In genomic region chr11:79412761-79413160, GRCh38 we compare ENCODE assay signal across 16 cellular contexts. TPM values are rescaled to one million over a fixed set of nuclear protein-coding genes. Genes with fewer than 3 reads are reported as not detected.
DNase-seq lines count a peak whose midpoint lies in the region; ATAC-seq and TF ChIP-seq lines count a peak whose summit lies in the region.
"Had no signal": no experiment of that assay in that cellular context is flagged by ENCODE, and none has a peak within 500 bp of the region (broad histone marks: within the 10 kb centered on the region; RNA-seq: fewer than 3 reads in every experiment).

No MANE protein-coding gene starts in this region.

- BruUV-seq in MCF 10A (replicated peaks; lab: Mats Ljungman, UMichigan), result no TSS peak

- no peaks in the 10 kb centered on the region for H3K36me3 Mint-ChIP-seq in MCF 10A (ENCODE audit: insufficient read depth, unreplicated experiment)
- H3K36me3 Mint-ChIP-seq: immature natural killer cell had no signal

- H3K36me3 ChIP-seq in breast epithelium (no peaks in the 10 kb centered on the region), esophagus muscularis mucosa (no peaks in the 10 kb centered on the region)
- H3K36me3 ChIP-seq: pancreas had no signal

- H3K27me3 ChIP-seq in breast epithelium (no peaks in the 10 kb centered on the region), esophagus muscularis mucosa (no peaks in the 10 kb centered on the region)
- H3K27me3 ChIP-seq: pancreas had no signal

- H3K9me3 ChIP-seq in breast epithelium (peaks cover 0 to 14% of the 10 kb centered on the region in 2 donors), esophagus muscularis mucosa (no peaks in the 10 kb centered on the region)
- H3K9me3 ChIP-seq: pancreas had no signal

- 92% methylated on average over 1 of the region's 1 CpG for WGBS in esophagus muscularis mucosa

- TF ChIP-seq POLR2A in breast epithelium (IDR thresholded peaks at IDR 0.05) (no peak), esophagus muscularis mucosa (IDR thresholded peaks at IDR 0.05; ENCODE audit: low read depth) (no peak)

- H3K4me3 Mint-ChIP-seq in MCF 10A (ENCODE audit: unreplicated experiment), result no peak overlapping the region
- H3K4me3 Mint-ChIP-seq: activated T-cell treated with anti-CD3 and anti-CD28 coated beads, Interleukin-2, amount 50 U/mL, for 24 hours; dendritic cell treated with granulocyte-macrophage colony-stimulating factor and Interleukin-4, amounts not matched to agents 40 ng/mL and 50 ng/mL, for 4 days; immature natural killer cell had no signal

- ATAC-seq in HG03025 (IDR thresholded peaks at IDR 0.05; ENCODE audit: low FRiP score, unreplicated experiment), result no peak

- H3K27me3 Mint-ChIP-seq in MCF 10A (ENCODE audit: insufficient read depth, unreplicated experiment), result no peaks in the 10 kb centered on the region
- H3K27me3 Mint-ChIP-seq: activated T-cell treated with anti-CD3 and anti-CD28 coated beads, Interleukin-2, amount 50 U/mL, for 24 hours had no signal

- intact Hi-C loops in MCF 10A (cut with micrococcal nuclease), result no loop called here
- intact Hi-C loops in breast epithelium (cut with DNase I; ENCODE audit: low total_unique reads), result no loop called here
- intact Hi-C loops in esophagus muscularis mucosa (cut with DNase I), result no loop called here

- H3K4me3 ChIP-seq in breast epithelium, result no peak overlapping the region
- no peak overlapping the region for H3K4me3 ChIP-seq in esophagus muscularis mucosa
- H3K4me3 ChIP-seq: pancreas had no signal

- CTCF ChIA-PET in MCF 10A (lab: Yijun Ruan, JAX), result interaction anchor here (0.8 to 5.7 kb wide), 11 partner anchors 8 to 767 kb away, joined by 3 to 62 read pairs (median 6); no protein-coding TSS in a partner anchor

- no peak for TF ChIP-seq EP300 in esophagus muscularis mucosa (IDR thresholded peaks at IDR 0.05)

- H3K9me3 Mint-ChIP-seq in MCF 10A (ENCODE audit: unreplicated experiment), result peaks cover 6% of the 10 kb centered on the region
- H3K9me3 Mint-ChIP-seq: dendritic cell treated with granulocyte-macrophage colony-stimulating factor and Interleukin-4, amounts not matched to agents 40 ng/mL and 50 ng/mL, for 4 days had no signal

- peak; percentile 65 for DNase-seq in MCF 10A (ENCODE audit: unreplicated experiment)
- no peak for DNase-seq in breast epithelium (ENCODE audit: low spot score in 2 of 2)
- peak; percentile 50 for DNase-seq in M059J (ENCODE audit: low read depth)
- no peak for DNase-seq in esophagus muscularis mucosa (ENCODE audit: extremely low spot score)
- DNase-seq in NCI-H446 treated with DMSO at 0.1 percent for 48 hours (lab: John Stamatoyannopoulos, UW), result no peak
- no peak for DNase-seq in NCI-H1694 (lab: John Stamatoyannopoulos, UW)
- DNase-seq in LoVo (ENCODE audit: low spot score), result no peak
- DNase-seq: activated CD4-positive, alpha-beta T cell treated with anti-CD3 and anti-CD28 coated beads for 48 hours; activated T-cell treated with anti-CD3 and anti-CD28 coated beads, Interleukin-2, amount 50 U/mL, for 24 hours; amniotic stem cell; immature natural killer cell had no signal

- H3K27ac Mint-ChIP-seq in MCF 10A (ENCODE audit: low read depth, unreplicated experiment), result peak overlapping the region; percentile 39
- H3K27ac Mint-ChIP-seq: activated T-cell treated with anti-CD3 and anti-CD28 coated beads, Interleukin-2, amount 50 U/mL, for 24 hours; dendritic cell treated with granulocyte-macrophage colony-stimulating factor and Interleukin-4, amounts not matched to agents 40 ng/mL and 50 ng/mL, for 4 days; immature natural killer cell had no signal

- H3K4me1 Mint-ChIP-seq in MCF 10A (ENCODE audit: insufficient read depth, unreplicated experiment), result peaks cover 42% of the 10 kb centered on the region
- H3K4me1 Mint-ChIP-seq: immature natural killer cell had no signal

- POLR2A ChIA-PET in MCF 10A (lab: Yijun Ruan, JAX), result interaction anchor here (0.8 to 2.1 kb wide), 2 partner anchors 27 to 50 kb away, joined by 3 to 15 read pairs; partner anchors contain the start of gene TENM4

- TF ChIP-seq CTCF in MCF 10A (IDR thresholded peaks at IDR 0.05; ENCODE audit: unreplicated experiment) (no peak), breast epithelium (IDR thresholded peaks at IDR 0.05) (no peak), esophagus muscularis mucosa (IDR thresholded peaks at IDR 0.05) (no peak)

- no peaks in the 10 kb centered on the region for H3K4me1 ChIP-seq in breast epithelium
- peaks cover 21 to 40% (median 32%) of the 10 kb centered on the region in 4 donors for H3K4me1 ChIP-seq in esophagus muscularis mucosa
- H3K4me1 ChIP-seq: pancreas had no signal

- no peak overlapping the region for H3K27ac ChIP-seq in breast epithelium
- H3K27ac ChIP-seq in esophagus muscularis mucosa (replicated peaks in 1 of 4), result peak overlapping the region; percentile 18 to 79 (median 47)
- H3K27ac ChIP-seq: HL-60, pancreas had no signal

RNA-seq across cellular contexts. Expression of gene TENM4, which starts 28.1 kb away (rescaled TPM):
- 5.0 and 9.9 TPM in 2 replicates for total RNA-seq in MCF 10A (2022)
- total RNA-seq in breast epithelium, result 1 to 10 TPM in 2 of 3 donors, under 1 TPM in 1; 0.29 to 7.9 (median 4.8) TPM
- total RNA-seq in M059J (2014; rRNA removed; shearing (Covaris generic)), result 5.5 and 22.6 TPM in 2 replicates
- total RNA-seq in esophagus muscularis mucosa, result 1 to 10 TPM; 4.1 to 9.6 (median 8.0) TPM
- total RNA-seq: T-helper 2 cell treated with Interferon-gamma antibody and Interleukin-4, amounts not matched to agents 100 ng/mL and 5 ng/mL, for 36 hours had no signal

Comparison
In these comparisons a context has a peak if more than half of its experiments do, and no peak if none do; other contexts are left out.
1. DNase-seq: peak in MCF 10A (single experiment) and M059J (single experiment); none in breast epithelium (0 of 2), esophagus muscularis mucosa (single experiment), NCI-H446 treated with DMSO at 0.1 percent for 48 hours (single experiment), NCI-H1694 (single experiment) and LoVo (single experiment).
2. H3K27ac ChIP-seq: peak in esophagus muscularis mucosa (4 of 4); none in breast epithelium (0 of 2).